ENCODE assay signal across 17 cellular contexts in the genomic region with DNA sequence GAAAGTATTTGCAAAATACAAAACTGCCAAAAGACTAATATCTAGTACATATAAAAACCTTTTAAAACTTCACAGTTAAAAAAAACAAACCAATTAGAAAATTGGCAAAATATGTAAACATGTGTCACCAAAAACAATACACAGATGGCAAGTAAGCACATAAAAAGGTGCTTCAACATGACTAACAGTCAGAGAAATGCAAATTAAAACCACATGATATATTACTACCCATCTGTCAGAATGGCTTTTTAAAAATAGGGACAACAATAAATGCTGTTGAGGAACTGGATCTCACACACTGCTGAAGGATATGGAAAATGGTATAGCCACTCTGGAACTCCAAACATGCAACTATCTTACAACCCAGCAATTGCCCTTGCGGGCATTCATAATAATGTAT.
"Had no signal": no experiment of that assay in that cellular context is flagged by ENCODE, and none has a peak within 500 bp of the region (broad histone marks: within the 10 kb centered on the region; RNA-seq: fewer than 3 reads in every experiment).

No MANE protein-coding gene starts in this region.

- ATAC-seq: activated T-cell treated with anti-CD3 and anti-CD28 coated beads, Interleukin-2, amount 50 U/mL, for 72 hours; gastroesophageal sphincter; left cardiac atrium; natural killer cell treated with Interleukin-12 subunit alpha and Interleukin-12 subunit beta and Interleukin-15 and Interleukin-18, amount 100 ng/mL, for 72 hours had no signal

- H3K9me3 ChIP-seq: gastroesophageal sphincter, prostate gland, right atrium auricular region, tibial artery had no signal

- DNase-seq: activated CD4-positive, alpha-beta memory T cell treated with anti-CD3 and anti-CD28 coated beads for 36 hours; activated CD4-positive, alpha-beta T cell treated with anti-CD3 and anti-CD28 coated beads for 48 hours; activated effector memory CD4-positive, alpha-beta T cell treated with Interleukin-2 at 50 U/mL for 16 hours; activated naive CD4-positive, alpha-beta T cell treated with anti-CD3 and anti-CD28 coated beads, Interleukin-2, amount 10 ng/mL, durations not matched to agents 7 days and 5 days; activated T-cell treated with anti-CD3 and anti-CD28 coated beads, Interleukin-2, amount 50 U/mL, for 72 hours; cerebellar nuclear complex; head of caudate nucleus; islet precursor cell; left cardiac atrium; stimulated activated CD4-positive, alpha-beta T cell treated with anti-CD3 and anti-CD28 coated beads, Interleukin-4, amount 100 ng/mL, for 24 hours; T-helper 2 cell; tibial artery had no signal

- H3K36me3 ChIP-seq: gastroesophageal sphincter, prostate gland, right atrium auricular region, tibial artery had no signal

- H3K27ac ChIP-seq: coronary artery, gastroesophageal sphincter, prostate gland, right atrium auricular region, tibial artery had no signal

- H3K4me3 ChIP-seq: coronary artery, gastroesophageal sphincter, prostate gland, right atrium auricular region, tibial artery had no signal

- H3K4me1 ChIP-seq: gastroesophageal sphincter, prostate gland, right atrium auricular region, tibial artery had no signal

- H3K27me3 ChIP-seq: gastroesophageal sphincter, right atrium auricular region, tibial artery had no signal
